In genomic region chr6:43278524-43279078, GRCh38 we compare ENCODE assay signal across 1 cellular context.
A peak's percentile ranks its signal among the peaks of the same experiment; 100 is the strongest.
TF ChIP-seq lines count a peak whose summit lies in the region.

No MANE protein-coding gene starts in this region.

TF ChIP-seq in HepG2, 621 proteins besides CTCF, POLR2A, EP300 and RAD21 (continued from another document and continues in another):
- TF ChIP-seq ZNF280D (CRISPR knock-in tag; IDR thresholded peaks at IDR 0.05) (no peak; the same call in 1 of the 2 replicates), ZNF17 (CRISPR knock-in tag; IDR thresholded peaks at IDR 0.05) (no peak), ZNF761 (CRISPR knock-in tag; conservative IDR thresholded peaks at IDR 0.05) (no peak), ZNF749 (CRISPR knock-in tag; IDR thresholded peaks at IDR 0.05; ENCODE audit: borderline replicate concordance) (0 out of 2 replicates have a peak, but pooled peaks have one; percentile 35), ZNF276 (CRISPR knock-in tag; IDR thresholded peaks at IDR 0.05; ENCODE audit: low read depth) (0 out of 2 replicates have a peak, but pooled peaks have one; percentile 21), RFX5 (IDR thresholded peaks at IDR 0.05; ENCODE audit: low read depth, low read length) (no peak), NCOR1 (IDR thresholded peaks at IDR 0.05; ENCODE audit: borderline replicate concordance, low read length) (peak; percentile 73; the same call in 1 of the 2 replicates), ZBTB20 (CRISPR knock-in tag; IDR thresholded peaks at IDR 0.05; ENCODE audit: borderline replicate concordance, low read depth) (peak; percentile 73; the same call in 1 of the 2 replicates), ZNF264 (CRISPR knock-in tag; IDR thresholded peaks at IDR 0.05) (peak; percentile 48; the same call in 1 of the 2 replicates), MEF2D (CRISPR knock-in tag; IDR thresholded peaks at IDR 0.05) (peak; percentile 81), PAWR (CRISPR knock-in tag; IDR thresholded peaks at IDR 0.05; ENCODE audit: borderline replicate concordance) (no peak), ZNF776 (CRISPR knock-in tag; IDR thresholded peaks at IDR 0.05) (no peak), ZNF775 (CRISPR knock-in tag; IDR thresholded peaks at IDR 0.05; ENCODE audit: borderline replicate concordance) (0 out of 2 replicates have a peak, but pooled peaks have one; percentile 24), TARDBP (CRISPR knock-in tag; IDR thresholded peaks at IDR 0.05) (0 out of 2 replicates have a peak, but pooled peaks have one; percentile 14), SRY (CRISPR knock-in tag; IDR thresholded peaks at IDR 0.05) (0 out of 2 replicates have a peak, but pooled peaks have one; percentile 20), JARID2 (CRISPR knock-in tag; IDR thresholded peaks at IDR 0.05; ENCODE audit: insufficient replicate concordance) (no peak), MEIS2 (CRISPR knock-in tag; IDR thresholded peaks at IDR 0.05) (no peak), GLMP (CRISPR knock-in tag; IDR thresholded peaks at IDR 0.05; ENCODE audit: borderline replicate concordance) (no peak), ZBTB38 (CRISPR knock-in tag; IDR thresholded peaks at IDR 0.05) (peak; percentile 70), FUBP1 (CRISPR knock-in tag; IDR thresholded peaks at IDR 0.05; ENCODE audit: borderline replicate concordance) (0 out of 2 replicates have a peak, but pooled peaks have one; percentile 63), ATAD3A (CRISPR knock-in tag; IDR thresholded peaks at IDR 0.05) (no peak), ZMAT3 (CRISPR knock-in tag; conservative IDR thresholded peaks at IDR 0.05) (peak; percentile 26; the same call in 1 of the 2 replicates), ZNF230 (CRISPR knock-in tag; IDR thresholded peaks at IDR 0.05) (peak; percentile 72; the same call in 1 of the 2 replicates), NR2F6 (IDR thresholded peaks at IDR 0.05) (peak; percentile 71), NR2F6 (CRISPR knock-in tag; IDR thresholded peaks at IDR 0.05) (peak; percentile 76), GTF3A (CRISPR knock-in tag; conservative IDR thresholded peaks at IDR 0.05) (0 out of 2 replicates have a peak, but pooled peaks have one; percentile 33), EED (CRISPR knock-in tag; IDR thresholded peaks at IDR 0.05) (0 out of 2 replicates have a peak, but pooled peaks have one; percentile 46), SP5 (CRISPR knock-in tag; IDR thresholded peaks at IDR 0.05; ENCODE audit: borderline replicate concordance, low read depth) (peak; percentile 87; the same call in 1 of the 2 replicates), POLR2AphosphoS5 (IDR thresholded peaks at IDR 0.05; ENCODE audit: low read depth, low read length) (peak; percentile 23), ZNF572 (CRISPR knock-in tag; IDR thresholded peaks at IDR 0.05) (0 out of 2 replicates have a peak, but pooled peaks have one; percentile 53), ZSCAN29 (CRISPR knock-in tag; conservative IDR thresholded peaks at IDR 0.05) (peak; percentile 89; the same call in 1 of the 2 replicates), ZNF281 (CRISPR knock-in tag; IDR thresholded peaks at IDR 0.05; ENCODE audit: borderline replicate concordance) (peak; percentile 99), FOSL2 (CRISPR knock-in tag; IDR thresholded peaks at IDR 0.05) (peak; percentile 69), ZNF225 (CRISPR knock-in tag; IDR thresholded peaks at IDR 0.05) (no peak), ZNF282 (IDR thresholded peaks at IDR 0.05; ENCODE audit: partially characterized antibody) (no peak), ZNF253 (CRISPR knock-in tag; IDR thresholded peaks at IDR 0.05; ENCODE audit: borderline replicate concordance) (no peak), THAP7 (CRISPR knock-in tag; IDR thresholded peaks at IDR 0.05) (peak; percentile 59)
- TF ChIP-seq, protein P1, sequence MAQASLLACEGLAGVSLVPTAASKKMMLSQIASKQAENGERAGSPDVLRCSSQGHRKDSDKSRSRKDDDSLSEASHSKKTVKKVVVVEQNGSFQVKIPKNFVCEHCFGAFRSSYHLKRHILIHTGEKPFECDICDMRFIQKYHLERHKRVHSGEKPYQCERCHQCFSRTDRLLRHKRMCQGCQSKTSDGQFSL (CRISPR knock-in tag; IDR thresholded peaks at IDR 0.05) = peak; percentile 94
- TF ChIP-seq, protein P2, sequence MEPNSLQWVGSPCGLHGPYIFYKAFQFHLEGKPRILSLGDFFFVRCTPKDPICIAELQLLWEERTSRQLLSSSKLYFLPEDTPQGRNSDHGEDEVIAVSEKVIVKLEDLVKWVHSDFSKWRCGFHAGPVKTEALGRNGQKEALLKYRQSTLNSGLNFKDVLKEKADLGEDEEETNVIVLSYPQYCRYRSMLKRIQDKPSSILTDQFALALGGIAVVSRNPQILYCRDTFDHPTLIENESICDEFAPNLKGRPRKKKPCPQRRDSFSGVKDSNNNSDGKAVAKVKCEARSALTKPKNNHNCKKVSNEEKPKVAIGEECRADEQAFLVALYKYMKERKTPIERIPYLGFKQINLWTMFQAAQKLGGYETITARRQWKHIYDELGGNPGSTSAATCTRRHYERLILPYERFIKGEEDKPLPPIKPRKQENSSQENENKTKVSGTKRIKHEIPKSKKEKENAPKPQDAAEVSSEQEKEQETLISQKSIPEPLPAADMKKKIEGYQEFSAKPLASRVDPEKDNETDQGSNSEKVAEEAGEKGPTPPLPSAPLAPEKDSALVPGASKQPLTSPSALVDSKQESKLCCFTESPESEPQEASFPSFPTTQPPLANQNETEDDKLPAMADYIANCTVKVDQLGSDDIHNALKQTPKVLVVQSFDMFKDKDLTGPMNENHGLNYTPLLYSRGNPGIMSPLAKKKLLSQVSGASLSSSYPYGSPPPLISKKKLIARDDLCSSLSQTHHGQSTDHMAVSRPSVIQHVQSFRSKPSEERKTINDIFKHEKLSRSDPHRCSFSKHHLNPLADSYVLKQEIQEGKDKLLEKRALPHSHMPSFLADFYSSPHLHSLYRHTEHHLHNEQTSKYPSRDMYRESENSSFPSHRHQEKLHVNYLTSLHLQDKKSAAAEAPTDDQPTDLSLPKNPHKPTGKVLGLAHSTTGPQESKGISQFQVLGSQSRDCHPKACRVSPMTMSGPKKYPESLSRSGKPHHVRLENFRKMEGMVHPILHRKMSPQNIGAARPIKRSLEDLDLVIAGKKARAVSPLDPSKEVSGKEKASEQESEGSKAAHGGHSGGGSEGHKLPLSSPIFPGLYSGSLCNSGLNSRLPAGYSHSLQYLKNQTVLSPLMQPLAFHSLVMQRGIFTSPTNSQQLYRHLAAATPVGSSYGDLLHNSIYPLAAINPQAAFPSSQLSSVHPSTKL (CRISPR knock-in tag; IDR thresholded peaks at IDR 0.05) = peak; percentile 82
- TF ChIP-seq, protein P3, sequence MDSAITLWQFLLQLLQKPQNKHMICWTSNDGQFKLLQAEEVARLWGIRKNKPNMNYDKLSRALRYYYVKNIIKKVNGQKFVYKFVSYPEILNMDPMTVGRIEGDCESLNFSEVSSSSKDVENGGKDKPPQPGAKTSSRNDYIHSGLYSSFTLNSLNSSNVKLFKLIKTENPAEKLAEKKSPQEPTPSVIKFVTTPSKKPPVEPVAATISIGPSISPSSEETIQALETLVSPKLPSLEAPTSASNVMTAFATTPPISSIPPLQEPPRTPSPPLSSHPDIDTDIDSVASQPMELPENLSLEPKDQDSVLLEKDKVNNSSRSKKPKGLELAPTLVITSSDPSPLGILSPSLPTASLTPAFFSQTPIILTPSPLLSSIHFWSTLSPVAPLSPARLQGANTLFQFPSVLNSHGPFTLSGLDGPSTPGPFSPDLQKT (CRISPR knock-in tag; IDR thresholded peaks at IDR 0.05; ENCODE audit: borderline replicate concordance) = no peak
- TF ChIP-seq, protein P4, sequence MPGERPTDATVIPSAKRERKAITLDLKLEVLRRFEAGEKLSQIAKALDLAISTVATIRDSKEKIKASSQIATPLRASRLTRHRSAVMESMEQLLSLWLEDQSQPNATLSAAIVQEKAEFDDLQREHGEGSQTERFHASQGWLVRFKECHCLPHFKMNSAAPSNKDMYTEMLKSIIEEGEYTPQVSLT (CRISPR knock-in tag; IDR thresholded peaks at IDR 0.05; ENCODE audit: borderline replicate concordance, low read depth) = no peak
